Comparison of ENCODE assay signal across 8 cellular contexts in genomic region chr3:32947466-32948238, GRCh38. TPM values are rescaled to one million over a fixed set of nuclear protein-coding genes. Genes with fewer than 3 reads are reported as not detected.
A peak's percentile ranks its signal among the peaks of the same experiment; 100 is the strongest.
DNase-seq lines count a peak whose midpoint lies in the region; ATAC-seq and TF ChIP-seq lines count a peak whose summit lies in the region.

No MANE protein-coding gene starts in this region.

- TF ChIP-seq POLR2A in tibial nerve (IDR thresholded peaks at IDR 0.05): no peak

- H3K4me3 Mint-ChIP-seq in activated T-cell treated with anti-CD3 and anti-CD28 coated beads, Interleukin-2, amount 50 U/mL, for 4 hours: no peak overlapping the region
- H3K4me3 Mint-ChIP-seq in osteocyte (ENCODE audit: unreplicated experiment): no peak overlapping the region

- H3K27ac ChIP-seq in Panc1 (ENCODE audit: low read length) (no peak overlapping the region), tibial nerve (no peak overlapping the region)

- no peak overlapping the region for H3K4me3 ChIP-seq in Jurkat, Clone E6-1 (ENCODE audit: low read length)
- H3K4me3 ChIP-seq in Panc1 (ENCODE audit: low read depth in 2 of 2, low read length in 2 of 2) (no peak overlapping the region), tibial nerve (no peak overlapping the region)

- no peaks in the 10 kb centered on the region for H3K9me3 Mint-ChIP-seq in activated T-cell treated with anti-CD3 and anti-CD28 coated beads, Interleukin-2, amount 50 U/mL, for 4 hours
- H3K9me3 Mint-ChIP-seq in osteocyte (ENCODE audit: unreplicated experiment): no peaks in the 10 kb centered on the region

- POLR2A ChIA-PET in Panc1 (lab: Charles Lee): interaction anchor here (0.6 kb wide), 1 partner anchor 511 kb away, joined by 4 read pairs; no protein-coding TSS in a partner anchor

- in situ Hi-C loops in Panc1 (cut with HindIII; ENCODE audit: low pct_unique_long_range_greater_than_20kb, low sequenced_read_pairs): no loop called here

- peak; percentile 89 for ATAC-seq in GM21528 (IDR thresholded peaks at IDR 0.05; ENCODE audit: low FRiP score, unreplicated experiment)
- ATAC-seq in Panc1: peak; percentile 96
- peak; percentile 73 to 80 for ATAC-seq in activated T-cell treated with anti-CD3 and anti-CD28 coated beads, Interleukin-2, amount 50 U/mL, for 4 hours

- H3K4me1 ChIP-seq in Panc1 (ENCODE audit: control insufficient read depth, insufficient read depth, low read length) (no peaks in the 10 kb centered on the region), tibial nerve (no peaks in the 10 kb centered on the region)

- H3K9me3 ChIP-seq in Panc1 (ENCODE audit: control insufficient read depth, insufficient read depth, low read depth, low read length) (no peaks in the 10 kb centered on the region), tibial nerve (no peaks in the 10 kb centered on the region)

- CTCF ChIA-PET in Panc1 (lab: Charles Lee): interaction anchor here (0.6 to 2.3 kb wide), 4 partner anchors 114 to 425 kb away, joined by 3 to 15 read pairs (median 4); no protein-coding TSS in a partner anchor

- no peaks in the 10 kb centered on the region for H3K36me3 Mint-ChIP-seq in activated T-cell treated with anti-CD3 and anti-CD28 coated beads, Interleukin-2, amount 50 U/mL, for 4 hours (ENCODE audit: insufficient read depth)
- no peaks in the 10 kb centered on the region for H3K36me3 Mint-ChIP-seq in osteocyte (ENCODE audit: unreplicated experiment)

- no peaks in the 10 kb centered on the region for H3K27me3 Mint-ChIP-seq in activated T-cell treated with anti-CD3 and anti-CD28 coated beads, Interleukin-2, amount 50 U/mL, for 4 hours (ENCODE audit: low read depth)
- peaks cover 8% of the 10 kb centered on the region for H3K27me3 Mint-ChIP-seq in osteocyte (ENCODE audit: unreplicated experiment)

- no peak overlapping the region for H3K27ac Mint-ChIP-seq in osteocyte (ENCODE audit: unreplicated experiment)

- BruUV-seq in Panc1 (replicated peaks; lab: Mats Ljungman, UMichigan): no TSS peak

- intact Hi-C loops in Panc1 (cut with micrococcal nuclease; ENCODE audit: unreplicated experiment): loop anchor here (5.0 kb wide), 2 partner anchors 125 to 425 kb away; no protein-coding TSS in a partner anchor

- peak; percentile 48 for DNase-seq in DMS53 treated with DMSO at 0.1 percent for 48 hours (lab: John Stamatoyannopoulos, UW; ENCODE audit: unreplicated experiment)
- DNase-seq in Jurkat, Clone E6-1 (ENCODE audit: low read depth, low spot score): peak; percentile 94
- peak; percentile 65 for DNase-seq in Panc1 (ENCODE audit: low read depth, low spot score)
- peak; percentile 96 for DNase-seq in activated T-cell treated with anti-CD3 and anti-CD28 coated beads, Interleukin-2, amount 50 U/mL, for 4 hours
- peak; percentile 60 for DNase-seq in fibroblast of the conjunctiva (ENCODE audit: low read depth)
- peak; percentile 91 for DNase-seq in osteocyte (ENCODE audit: extremely low spot score, unreplicated experiment)
- peak; percentile 58 to 85 for DNase-seq in tibial nerve (ENCODE audit: low spot score in 2 of 2)

- no peaks in the 10 kb centered on the region for H3K36me3 ChIP-seq in Panc1 (ENCODE audit: control insufficient read depth, insufficient read depth, low read length)
- no peaks in the 10 kb centered on the region for H3K36me3 ChIP-seq in tibial nerve

- 47 to 50% methylated on average over 9 of the region's 9 CpGs for WGBS in tibial nerve, 2 donors

- TF ChIP-seq CTCF in Panc1 (IDR thresholded peaks at IDR 0.05) (peak; percentile 76), osteocyte (IDR thresholded peaks at IDR 0.05) (peak; percentile 77), tibial nerve (IDR thresholded peaks at IDR 0.05) (peak in 4 of 5 experiments; percentile 32 to 62 (median 40))

- no peak for TF ChIP-seq EP300 in tibial nerve (IDR thresholded peaks at IDR 0.05)

- no peaks in the 10 kb centered on the region for H3K27me3 ChIP-seq in Panc1 (ENCODE audit: control insufficient read depth, insufficient read depth, low read length)
- no peaks in the 10 kb centered on the region for H3K27me3 ChIP-seq in tibial nerve

- H3K4me1 Mint-ChIP-seq in activated T-cell treated with anti-CD3 and anti-CD28 coated beads, Interleukin-2, amount 50 U/mL, for 4 hours (ENCODE audit: low read depth): peaks cover 36% of the 10 kb centered on the region
- no peaks in the 10 kb centered on the region for H3K4me1 Mint-ChIP-seq in osteocyte (ENCODE audit: unreplicated experiment)

RNA-seq across cellular contexts. Expression of gene CCR4, which starts 3.8 kb away (rescaled TPM):
- 6.3 TPM for polyA plus RNA-seq in Jurkat, Clone E6-1 (2012; ENCODE audit: insufficient read depth, insufficient read length)
- total RNA-seq in Panc1 (2021; ENCODE audit: unreplicated experiment) (0.10 TPM), osteocyte (not detected in 2 replicates), tibial nerve (under 1 TPM in 2 of 4 donors, not detected in 2; 0.21 to 0.30 TPM)
- polyA plus RNA-seq in Panc1 (2012; ENCODE audit: insufficient read length): not detected
- 100 to 1,000 TPM in 1 of 3 donors, 10 to 100 TPM in 2; 65.3 to 131 (median 86.3) TPM for total RNA-seq in activated T-cell treated with anti-CD3 and anti-CD28 coated beads, Interleukin-2, amount 50 U/mL, for 4 hours

Comparison
In these comparisons a context has a peak if more than half of its experiments do, and no peak if none do; other contexts are left out.
1. RNA of gene CCR4, which starts 3.8 kb away (total RNA-seq): 65.3 to 131 TPM in activated T-cell treated with anti-CD3 and anti-CD28 coated beads, Interleukin-2, amount 50 U/mL, for 4 hours; 0.21 to 0.30 TPM in tibial nerve, 0.10 TPM in Panc1 (single experiment) and not detected in osteocyte; every median in the first group is over 10 times any median in the second.
2. Peak in every context shown above with its lines, with median percentiles within 50 percentile points of each other: DNase-seq, ATAC-seq and CTCF ChIP-seq.